Comparison of ENCODE assay signal across 8 cellular contexts in the genomic region with DNA sequence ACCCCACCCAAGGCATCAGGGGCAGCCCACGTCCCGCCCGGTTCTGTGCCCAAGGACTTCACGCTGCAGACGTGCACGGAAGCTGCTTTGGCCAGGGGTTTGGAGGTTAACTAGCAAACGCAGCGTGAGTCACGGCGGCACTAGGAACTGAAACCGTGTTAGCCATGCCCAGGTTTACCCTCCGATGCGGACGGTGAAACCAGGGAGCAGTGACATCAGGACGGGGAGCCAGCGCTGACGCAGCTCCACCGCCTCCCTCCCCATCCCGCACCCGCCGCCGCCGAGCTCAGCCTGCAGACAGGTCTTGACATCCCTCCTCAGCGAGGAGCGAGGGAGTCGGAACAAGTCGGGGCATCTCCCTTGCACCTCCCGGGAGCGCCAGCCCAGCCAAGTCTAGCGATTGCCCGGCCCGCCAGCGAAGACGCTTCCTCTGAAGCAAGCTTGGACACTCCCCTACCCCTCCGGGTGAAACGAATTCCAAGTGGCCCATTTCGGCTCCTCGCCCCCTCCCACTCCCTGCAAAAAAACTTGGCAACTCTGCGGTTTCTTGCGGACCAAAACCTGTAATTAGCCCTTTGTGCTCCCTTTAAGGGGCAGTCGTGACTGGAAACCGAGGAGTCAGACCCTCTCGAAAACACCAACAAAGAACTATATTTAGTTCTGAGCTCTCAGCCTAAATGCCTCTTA. TPM values are rescaled to one million over a fixed set of nuclear protein-coding genes. Genes with fewer than 3 reads are reported as not detected.
A peak's percentile ranks its signal among the peaks of the same experiment; 100 is the strongest.
DNase-seq lines count a peak whose midpoint lies in the region; ATAC-seq and TF ChIP-seq lines count a peak whose summit lies in the region.

No MANE protein-coding gene starts in this region.

- no peak for TF ChIP-seq CTCF in endothelial cell (IDR thresholded peaks at IDR 0.05; ENCODE audit: unreplicated experiment)

- peak; percentile 58 for DNase-seq in 8988T
- DNase-seq in NCI-H774 (lab: John Stamatoyannopoulos, UW): peak; percentile 62
- DNase-seq in activated CD8-positive, alpha-beta memory T cell treated with anti-CD3 and anti-CD28 coated beads, Interleukin-2, amount 50 U/mL, for 1 hour (ENCODE audit: extremely low read depth): peak; percentile 64
- DNase-seq in endothelial cell (ENCODE audit: low spot score): peak; percentile 64
- peak; percentile 65 for DNase-seq in midbrain (lab: John Stamatoyannopoulos, UW)
- DNase-seq in stimulated activated CD8-positive, alpha-beta memory T cell treated with anti-CD3 and anti-CD28 coated beads, Interleukin-2, amount 100 ng/mL, for 48 hours (ENCODE audit: low read depth in 2 of 2): peak; percentile 64 to 75

- ATAC-seq in GM18519 (IDR thresholded peaks at IDR 0.05; ENCODE audit: low FRiP score, unreplicated experiment): peak; percentile 24
- ATAC-seq in HG03039 (IDR thresholded peaks at IDR 0.05; ENCODE audit: unreplicated experiment): peak; percentile 27

- peak overlapping the region; percentile 98 for H3K4me3 Mint-ChIP-seq in endothelial cell (ENCODE audit: unreplicated experiment)

- peaks cover 20% of the 10 kb centered on the region for H3K27me3 Mint-ChIP-seq in endothelial cell (ENCODE audit: unreplicated experiment)

- H3K27ac Mint-ChIP-seq in endothelial cell (ENCODE audit: unreplicated experiment): peak overlapping the region; percentile 88

- H3K36me3 Mint-ChIP-seq in endothelial cell (ENCODE audit: low read depth, unreplicated experiment): peaks cover 3% of the 10 kb centered on the region

- no peaks in the 10 kb centered on the region for H3K9me3 Mint-ChIP-seq in endothelial cell (ENCODE audit: unreplicated experiment)

- H3K4me1 Mint-ChIP-seq in endothelial cell (ENCODE audit: unreplicated experiment): peaks cover 19% of the 10 kb centered on the region

RNA-seq across cellular contexts. Expression of gene RAP2B, which starts 1.4 kb away (rescaled TPM):
- total RNA-seq in endothelial cell (ENCODE audit: unreplicated experiment): 33.7 TPM

Comparison
In these comparisons a context has a peak if more than half of its experiments do, and no peak if none do; other contexts are left out.
1. Peak in every context shown above with its lines: DNase-seq and ATAC-seq.